Comparison of ENCODE assay signal across 1 cellular context in genomic region chr11:76282106-76282630, GRCh38.
TF ChIP-seq lines count a peak whose summit lies in the region.

No MANE protein-coding gene starts in this region.

TF ChIP-seq in IMR-90, 13 proteins besides CTCF, POLR2A, EP300 and RAD21 (continued from another document):
- TF ChIP-seq MXI1 (IDR thresholded peaks at IDR 0.05; ENCODE audit: borderline replicate concordance, low read depth, low read length) (no peak), FOS (IDR thresholded peaks at IDR 0.05; ENCODE audit: low read depth, low read length) (no peak), USF2 (IDR thresholded peaks at IDR 0.05; ENCODE audit: low read depth, low read length) (no peak)
